ENCODE assay signal across 21 cellular contexts in genomic region chr2:240407090-240407489, GRCh38.
"Had no signal": no experiment of that assay in that cellular context is flagged by ENCODE, and none has a peak within 500 bp of the region (broad histone marks: within the 10 kb centered on the region; RNA-seq: fewer than 3 reads in every experiment).

No MANE protein-coding gene starts in this region.

- H3K4me3 Mint-ChIP-seq: central memory CD8-positive, alpha-beta T cell; nephron; neural progenitor cell; stimulated activated memory B cell treated with anti-CD40 and anti-IgM and Interleukin-4, amounts not matched to agents 10 μg/mL and 1 μg/mL and 100 μg/mL, for 72 hours; stimulated activated naive CD8-positive, alpha-beta T cell treated with anti-CD3 and anti-CD28 coated beads, Interleukin-15, Interleukin-2, amounts not matched to agents 100 ng/mL and 50 ng/mL, for 24 hours had no signal

- H3K4me3 ChIP-seq: cardiac muscle cell, colonic mucosa, esophagus squamous epithelium, lower lobe of right lung, neural progenitor cell, prostate gland, right atrium auricular region, upper lobe of left lung had no signal

- ATAC-seq: left cardiac atrium; left ventricle myocardium superior; lower lobe of right lung; sciatic nerve; stimulated activated memory B cell treated with anti-CD40 and anti-IgM and Interleukin-4, amounts not matched to agents 10 μg/mL and 1 μg/mL and 100 μg/mL, for 72 hours had no signal

- H3K9me3 ChIP-seq: colonic mucosa, esophagus squamous epithelium, lower lobe of right lung, prostate gland, right atrium auricular region, upper lobe of left lung had no signal

- H3K36me3 Mint-ChIP-seq: neural progenitor cell; stimulated activated memory B cell treated with anti-CD40 and anti-IgM and Interleukin-4, amounts not matched to agents 10 μg/mL and 1 μg/mL and 100 μg/mL, for 72 hours had no signal

- H3K36me3 ChIP-seq: cardiac muscle cell, colonic mucosa, esophagus squamous epithelium, lower lobe of right lung, neural progenitor cell, prostate gland, right atrium auricular region, upper lobe of left lung had no signal

- H3K9ac ChIP-seq: neural progenitor cell had no signal

- H3K9me3 Mint-ChIP-seq: central memory CD8-positive, alpha-beta T cell; nephron; stimulated activated memory B cell treated with anti-CD40 and anti-IgM and Interleukin-4, amounts not matched to agents 10 μg/mL and 1 μg/mL and 100 μg/mL, for 72 hours; stimulated activated naive CD8-positive, alpha-beta T cell treated with anti-CD3 and anti-CD28 coated beads, Interleukin-15, Interleukin-2, amounts not matched to agents 100 ng/mL and 50 ng/mL, for 24 hours had no signal

- H3K27me3 ChIP-seq: cardiac muscle cell, colonic mucosa, esophagus squamous epithelium, neural progenitor cell, right atrium auricular region, upper lobe of left lung had no signal

- H3K27ac Mint-ChIP-seq: nephron; neural progenitor cell; stimulated activated memory B cell treated with anti-CD40 and anti-IgM and Interleukin-4, amounts not matched to agents 10 μg/mL and 1 μg/mL and 100 μg/mL, for 72 hours; stimulated activated naive CD8-positive, alpha-beta T cell treated with anti-CD3 and anti-CD28 coated beads, Interleukin-15, Interleukin-2, amounts not matched to agents 100 ng/mL and 50 ng/mL, for 24 hours had no signal

- H3K4me1 Mint-ChIP-seq: stimulated activated memory B cell treated with anti-CD40 and anti-IgM and Interleukin-4, amounts not matched to agents 10 μg/mL and 1 μg/mL and 100 μg/mL, for 72 hours had no signal

- H3K4me1 ChIP-seq: colonic mucosa, lower lobe of right lung, neural progenitor cell, prostate gland, right atrium auricular region, upper lobe of left lung had no signal

- DNase-seq: colonic mucosa; dermis blood vessel endothelial cell; effector memory CD4-positive, alpha-beta T cell; erythroblast; esophagus squamous epithelium; foreskin melanocyte; left cardiac atrium; left ventricle myocardium superior; lower lobe of right lung; stimulated activated CD4-positive, alpha-beta T cell treated with anti-CD3 and anti-CD28 coated beads, Interleukin-2, amount 100 ng/mL, for 24 hours; stimulated activated CD4-positive, alpha-beta T cell treated with anti-CD3 and anti-CD28 coated beads, Interleukin-4, amount 100 ng/mL, for 24 hours; upper lobe of left lung had no signal

- H3K27ac ChIP-seq: cardiac muscle cell, colonic mucosa, esophagus squamous epithelium, lower lobe of right lung, neural progenitor cell, prostate gland, right atrium auricular region, upper lobe of left lung had no signal
